In the genomic region with DNA sequence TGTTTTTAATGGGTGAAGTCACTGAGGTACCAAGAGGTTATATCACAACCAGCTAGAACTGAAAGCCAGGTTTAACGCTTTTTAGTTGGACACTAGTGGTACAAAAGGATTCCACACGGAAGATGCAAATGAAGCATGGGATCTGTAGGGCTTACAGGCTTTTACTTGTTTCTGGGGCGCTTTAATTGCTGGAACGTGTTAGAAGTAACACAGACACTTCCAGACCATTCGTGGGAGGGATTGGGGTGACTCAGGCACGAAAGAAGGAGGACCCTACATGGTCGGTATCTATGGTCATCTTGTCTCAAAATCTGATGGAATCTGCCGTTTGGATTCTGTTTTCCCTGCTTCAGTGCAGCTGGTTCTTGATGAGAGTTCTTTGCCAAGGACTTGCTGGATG, we compare ENCODE assay signal across 8 cellular contexts. TPM values are rescaled to one million over a fixed set of nuclear protein-coding genes. Genes with fewer than 3 reads are reported as not detected.
DNase-seq lines count a peak whose midpoint lies in the region; ATAC-seq, FAIRE-seq and TF ChIP-seq lines count a peak whose summit lies in the region.

No MANE protein-coding gene starts in this region.

- FAIRE-seq in A549 (lab: Jason Lieb, UNC) (no peak), H54 (lab: Jason Lieb, UNC) (no peak)

- peak overlapping the region; percentile 72 for H3K4me3 ChIP-seq in A549
- peak overlapping the region; percentile 99 for H3K4me3 ChIP-seq in HL-60 (replicated peaks; ENCODE audit: insufficient read depth, low read length)
- H3K4me3 ChIP-seq in mesendoderm (ENCODE audit: low read length), result peak overlapping the region; percentile 99

- H3K4me1 Mint-ChIP-seq in brain, result peaks cover 28% of the 10 kb centered on the region

- H3K9me3 Mint-ChIP-seq in brain, result peaks cover 0 to 2% (median 0%) of the 10 kb centered on the region in 5 experiments

- H3K27me3 Mint-ChIP-seq in brain, result peaks cover 9% of the 10 kb centered on the region

- peaks cover 27% of the 10 kb centered on the region for H3K79me2 ChIP-seq in mesendoderm (ENCODE audit: control insufficient read depth, insufficient read depth, low read length)

- POLR2A ChIA-PET in A549 (lab: Yijun Ruan, JAX), result interaction anchor here (1.2 to 1.8 kb wide), 2 partner anchors 79 to 157 kb away, joined by 3 to 5 read pairs; a partner anchor contains a TSS

- H2BK120ac ChIP-seq in mesendoderm (ENCODE audit: low read depth, low read length), result no peak overlapping the region

- no peak overlapping the region for H3K23ac ChIP-seq in mesendoderm (ENCODE audit: low read length)

- H3K79me1 ChIP-seq in mesendoderm (ENCODE audit: low read length), result peaks cover 21% of the 10 kb centered on the region

- H3K18ac ChIP-seq in mesendoderm (ENCODE audit: low read length), result no peak overlapping the region

- no peak overlapping the region for H2BK5ac ChIP-seq in mesendoderm (ENCODE audit: low read length)

- CTCF ChIA-PET in A549 (lab: Yijun Ruan, JAX), result interaction anchor here (0.8 to 2.4 kb wide), 7 partner anchors 15 to 129 kb away, joined by 3 to 6 read pairs (median 5); no protein-coding TSS in a partner anchor

- peak overlapping the region; percentile 72 to 89 (median 86) for H3K27ac Mint-ChIP-seq in brain

- no peak overlapping the region for H3K4ac ChIP-seq in mesendoderm (ENCODE audit: low read depth, low read length)

- peak overlapping the region; percentile 90 to 95 (median 91) for H3K4me3 Mint-ChIP-seq in brain

- TF ChIP-seq CTCF in A549 (IDR thresholded peaks at IDR 0.05) (no peak), HL-60 (IDR thresholded peaks at IDR 0.05; ENCODE audit: insufficient read depth, low read length) (no peak), brain (conservative IDR thresholded peaks at IDR 0.05) (no peak)

- H3K9ac ChIP-seq in mesendoderm (ENCODE audit: low read length), result peak overlapping the region; percentile 97

- no peak for TF ChIP-seq RAD21 in A549 (conservative IDR thresholded peaks at IDR 0.05 in 1 of 2, IDR thresholded peaks at IDR 0.05 in 1 of 2)

- H3K36me3 Mint-ChIP-seq in brain, result peaks cover 17% of the 10 kb centered on the region

- H3K56ac ChIP-seq in mesendoderm (ENCODE audit: low read length), result peak overlapping the region; percentile 99

- H2BK15ac ChIP-seq in mesendoderm (replicated peaks; ENCODE audit: low read depth), result no peak overlapping the region

- H3K27me3 ChIP-seq in HL-60 (ENCODE audit: insufficient read depth, poor library complexity, severe bottlenecking) (no peaks in the 10 kb centered on the region), mesendoderm (ENCODE audit: insufficient read depth, low read length, poor library complexity) (no peaks in the 10 kb centered on the region)

- H4K5ac ChIP-seq in mesendoderm (ENCODE audit: low read length), result no peak overlapping the region

- peaks cover 9% of the 10 kb centered on the region; the same call in 2 of the 3 replicates for H3K4me1 ChIP-seq in A549
- no peaks in the 10 kb centered on the region for H3K4me1 ChIP-seq in mesendoderm (ENCODE audit: control insufficient read depth, low read depth, low read length)

- WGBS in A549 (ENCODE audit: missing lambda C conversion rate), result 6% methylated on average over 8 of the region's 8 CpGs
- WGBS in mesendoderm (ENCODE audit: extremely low coverage, insufficient coverage, low lambda C conversion rate), result no CpG with 5 or more reads among the region's 8 CpGs

- peaks cover 4% of the 10 kb centered on the region for H3K36me3 ChIP-seq in mesendoderm (ENCODE audit: control insufficient read depth, insufficient read depth, low read length)

- H3K27ac ChIP-seq in A549 (peak overlapping the region; percentile 91 to 92), HL-60 (replicated peaks) (no peak overlapping the region), mesendoderm (ENCODE audit: low read depth, low read length) (no peak overlapping the region)

- no peaks in the 10 kb centered on the region for H3K9me3 ChIP-seq in A549

- TF ChIP-seq EP300 in A549 (IDR thresholded peaks at IDR 0.05), result no peak

- H4K8ac ChIP-seq in mesendoderm (ENCODE audit: low read depth, low read length), result no peak overlapping the region

- H3K4me2 ChIP-seq in A549 (peak overlapping the region; percentile 93), mesendoderm (ENCODE audit: low read length) (peak overlapping the region; percentile 78)

- ATAC-seq in A549, result no peak

- DNase-seq in A549 (ENCODE audit: low read depth in 1 of 2, low spot score in 1 of 2) (no peak), HL-60 (ENCODE audit: low read depth in 1 of 2, low spot score in 1 of 2) (no peak), mesendoderm (no peak), NCI-H446 (lab: John Stamatoyannopoulos, UW) (no peak), dedifferentiated amniotic fluid mesenchymal stem cell (ENCODE audit: extremely low spot score) (no peak), H54 (ENCODE audit: insufficient read length, low spot score) (no peak), NCI-H2081 treated with DMSO at 0.1 percent for 48 hours (lab: John Stamatoyannopoulos, UW) (no peak)

- TF ChIP-seq POLR2A in A549 (IDR thresholded peaks at IDR 0.05; ENCODE audit: low read length), result no peak
- no peak for TF ChIP-seq POLR2A in H54 (IDR thresholded peaks at IDR 0.05; ENCODE audit: low read depth, low read length)

- H2AK5ac ChIP-seq in mesendoderm (ENCODE audit: low read length), result no peak overlapping the region

TF ChIP-seq in A549, 52 proteins besides CTCF, POLR2A, EP300 and RAD21:
- TF ChIP-seq HOXA7 (CRISPR knock-in tag; IDR thresholded peaks at IDR 0.05), result no peak
- TF ChIP-seq TFCP2L1 (CRISPR knock-in tag; IDR thresholded peaks at IDR 0.05), result no peak
- TF ChIP-seq, protein P1, sequence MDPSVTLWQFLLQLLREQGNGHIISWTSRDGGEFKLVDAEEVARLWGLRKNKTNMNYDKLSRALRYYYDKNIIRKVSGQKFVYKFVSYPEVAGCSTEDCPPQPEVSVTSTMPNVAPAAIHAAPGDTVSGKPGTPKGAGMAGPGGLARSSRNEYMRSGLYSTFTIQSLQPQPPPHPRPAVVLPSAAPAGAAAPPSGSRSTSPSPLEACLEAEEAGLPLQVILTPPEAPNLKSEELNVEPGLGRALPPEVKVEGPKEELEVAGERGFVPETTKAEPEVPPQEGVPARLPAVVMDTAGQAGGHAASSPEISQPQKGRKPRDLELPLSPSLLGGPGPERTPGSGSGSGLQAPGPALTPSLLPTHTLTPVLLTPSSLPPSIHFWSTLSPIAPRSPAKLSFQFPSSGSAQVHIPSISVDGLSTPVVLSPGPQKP (IDR thresholded peaks at IDR 0.05; ENCODE audit: low read depth, low read length), result no peak
- TF ChIP-seq MAFK (IDR thresholded peaks at IDR 0.05; ENCODE audit: partially characterized antibody), result no peak
- TF ChIP-seq, protein P2, sequence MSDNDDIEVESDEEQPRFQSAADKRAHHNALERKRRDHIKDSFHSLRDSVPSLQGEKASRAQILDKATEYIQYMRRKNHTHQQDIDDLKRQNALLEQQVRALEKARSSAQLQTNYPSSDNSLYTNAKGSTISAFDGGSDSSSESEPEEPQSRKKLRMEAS (IDR thresholded peaks at IDR 0.05), result no peak
- no peak for TF ChIP-seq FOSL2 (IDR thresholded peaks at IDR 0.05)
- TF ChIP-seq FOSL2 (CRISPR knock-in tag; IDR thresholded peaks at IDR 0.05), result no peak
- no peak for TF ChIP-seq NR3C1 (IDR thresholded peaks at IDR 0.05)
- TF ChIP-seq HOXB5 (CRISPR knock-in tag; IDR thresholded peaks at IDR 0.05), result no peak
- no peak for TF ChIP-seq SREBF2 (IDR thresholded peaks at IDR 0.05)
- no peak for TF ChIP-seq ZC3H11A (IDR thresholded peaks at IDR 0.05)
- no peak for TF ChIP-seq MYC (IDR thresholded peaks at IDR 0.05; ENCODE audit: borderline replicate concordance, low read length)
- no peak for TF ChIP-seq RCOR1 (IDR thresholded peaks at IDR 0.05; ENCODE audit: low read depth, low read length)
- no peak for TF ChIP-seq CHD4 (IDR thresholded peaks at IDR 0.05; ENCODE audit: borderline replicate concordance)
- TF ChIP-seq, protein P3, sequence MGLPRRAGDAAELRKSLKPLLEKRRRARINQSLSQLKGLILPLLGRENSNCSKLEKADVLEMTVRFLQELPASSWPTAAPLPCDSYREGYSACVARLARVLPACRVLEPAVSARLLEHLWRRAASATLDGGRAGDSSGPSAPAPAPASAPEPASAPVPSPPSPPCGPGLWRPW (IDR thresholded peaks at IDR 0.05), result no peak
- no peak for TF ChIP-seq ZNF302 (CRISPR knock-in tag; IDR thresholded peaks at IDR 0.05)

RNA-seq across cellular contexts. Expression of a gene that starts 1.0 kb away (rescaled TPM):
- 113 and 142 TPM in 2 replicates for polyA plus RNA-seq in A549 (2011; rRNA removed)
- 86.7 and 111 TPM in 2 replicates for polyA plus RNA-seq in A549 (2012; cell fraction: cytosol; rRNA removed)
- 82.2 and 89.2 TPM in 2 replicates for polyA plus RNA-seq in A549 (2012; cell fraction: nucleus; rRNA removed)
- polyA plus RNA-seq in A549 (2017; fragmentation: RNase III; extraction: RNeasy Plus Mini Kit Qiagen cat#74134 plus additional on column Dnase treatment), result 130 to 133 TPM (median 130 TPM) in 3 replicates
- polyA minus RNA-seq in A549 (2011; rRNA and poly(A)+ RNA removed), result 118 and 131 TPM in 2 replicates
- 86.3 TPM for polyA plus RNA-seq in brain (ENCODE audit: insufficient read depth, low read depth, low replicate concordance)
- polyA plus RNA-seq in mesendoderm (2013, experiment 1 of 2), result 85.8 TPM
- 88.1 TPM for polyA plus RNA-seq in mesendoderm (2013, experiment 2 of 2)

RNA-seq across cellular contexts. Expression of a gene that starts 12.6 kb away (rescaled TPM):
- polyA plus RNA-seq in A549 (2011; rRNA removed) (not detected in 2 replicates), A549 (2017; fragmentation: RNase III; extraction: RNeasy Plus Mini Kit Qiagen cat#74134 plus additional on column Dnase treatment) (0.12 TPM in 1 of 3 replicates, not detected in the others), brain (ENCODE audit: insufficient read depth, low read depth, low replicate concordance) (41.6 TPM)
- polyA plus RNA-seq in A549 (2012; cell fraction: cytosol; rRNA removed), result 0.03 TPM in 1 of 2 replicates, not detected in the other
- not detected in 2 replicates for polyA plus RNA-seq in A549 (2012; cell fraction: nucleus; rRNA removed)
- polyA minus RNA-seq in A549 (2011; rRNA and poly(A)+ RNA removed), result not detected in 2 replicates
- polyA plus RNA-seq in mesendoderm (2013, experiment 1 of 2), result 3.5 TPM
- 3.7 TPM for polyA plus RNA-seq in mesendoderm (2013, experiment 2 of 2)

Comparison
In these comparisons a context has a peak if more than half of its experiments do, and no peak if none do; other contexts are left out.
1. H3K27ac ChIP-seq: peak in A549 (2 of 2); none in HL-60 (single experiment) and mesendoderm (single experiment).
2. RNA of a gene that starts 12.6 kb away (polyA plus RNA-seq): 41.6 TPM in brain (single experiment); 0.03 to 0.12 TPM in A549; every median in the first group is over 10 times any median in the second.
3. Peak in every context shown above with its lines, with median percentiles within 50 percentile points of each other: H3K4me3 ChIP-seq.